21 cellular contexts compared by ENCODE assay signal in the genomic region with DNA sequence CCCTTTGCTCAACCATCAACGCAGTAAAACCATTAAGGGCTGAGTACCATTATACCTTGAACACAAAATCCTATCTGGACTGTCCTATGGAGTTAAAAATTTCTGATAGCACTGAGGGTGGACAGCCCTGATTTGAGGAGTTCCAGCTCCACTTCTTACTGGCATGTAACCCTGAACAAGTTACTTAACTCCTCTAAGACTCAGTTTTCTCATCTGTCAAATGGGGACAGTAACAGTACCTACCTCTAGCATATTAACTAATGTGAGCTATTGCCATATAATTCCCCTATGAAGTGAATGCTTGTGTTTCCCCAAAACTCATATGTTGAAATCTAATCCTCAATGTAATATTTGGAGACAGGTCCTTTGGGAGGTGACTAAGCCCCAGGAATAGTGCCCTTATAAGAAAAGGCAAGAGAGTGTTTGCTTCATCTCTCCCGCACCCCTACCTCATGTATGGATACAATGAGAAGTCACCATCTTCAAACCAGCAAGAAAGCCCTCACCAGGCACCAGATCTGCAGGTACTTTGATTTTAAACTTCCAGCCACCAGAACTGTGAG.
"Had no signal": no experiment of that assay in that cellular context is flagged by ENCODE, and none has a peak within 500 bp of the region (broad histone marks: within the 10 kb centered on the region; RNA-seq: fewer than 3 reads in every experiment).

No MANE protein-coding gene starts in this region.

- H3K27me3 Mint-ChIP-seq: activated CD4-positive, alpha-beta memory T cell treated with anti-CD3 and anti-CD28 coated beads for 36 hours; activated CD4-positive, alpha-beta T cell treated with anti-CD3 and anti-CD28 coated beads, Interleukin-2, amount 10 ng/mL, durations not matched to agents 7 days and 5 days; activated naive CD4-positive, alpha-beta T cell treated with anti-CD3 and anti-CD28 coated beads, Interleukin-2, amount 10 ng/mL, durations not matched to agents 7 days and 5 days; activated naive CD8-positive, alpha-beta T cell treated with anti-CD3 and anti-CD28 coated beads, Interleukin-2, amount 10 ng/mL, durations not matched to agents 7 days and 5 days had no signal

- H3K9me3 ChIP-seq: MG63 had no signal

- H3K36me3 ChIP-seq: breast epithelium, MG63 had no signal

- H3K27ac Mint-ChIP-seq: activated CD4-positive, alpha-beta memory T cell treated with anti-CD3 and anti-CD28 coated beads for 36 hours; activated CD4-positive, alpha-beta T cell treated with anti-CD3 and anti-CD28 coated beads, Interleukin-2, amount 10 ng/mL, durations not matched to agents 7 days and 5 days; activated naive CD8-positive, alpha-beta T cell treated with anti-CD3 and anti-CD28 coated beads, Interleukin-2, amount 10 ng/mL, durations not matched to agents 7 days and 5 days had no signal

- H3K4me3 Mint-ChIP-seq: activated CD4-positive, alpha-beta memory T cell treated with anti-CD3 and anti-CD28 coated beads for 36 hours; activated CD4-positive, alpha-beta T cell treated with anti-CD3 and anti-CD28 coated beads, Interleukin-2, amount 10 ng/mL, durations not matched to agents 7 days and 5 days; activated naive CD4-positive, alpha-beta T cell treated with anti-CD3 and anti-CD28 coated beads, Interleukin-2, amount 10 ng/mL, durations not matched to agents 7 days and 5 days; activated naive CD8-positive, alpha-beta T cell treated with anti-CD3 and anti-CD28 coated beads, Interleukin-2, amount 10 ng/mL, durations not matched to agents 7 days and 5 days; activated T-cell treated with anti-CD3 and anti-CD28 coated beads, Interleukin-2, amount 50 U/mL, for 4 hours had no signal

- ATAC-seq: activated T-cell treated with anti-CD3 and anti-CD28 coated beads, Interleukin-2, amount 50 U/mL, for 4 hours had no signal

- DNase-seq: activated CD4-positive, alpha-beta memory T cell treated with anti-CD3 and anti-CD28 coated beads for 36 hours; activated CD4-positive, alpha-beta T cell treated with anti-CD3 and anti-CD28 coated beads, Interleukin-2, amount 10 ng/mL, durations not matched to agents 7 days and 5 days; activated CD4-positive, CD25-positive, alpha-beta regulatory T cell; activated CD8-positive, alpha-beta memory T cell treated with anti-CD3 and anti-CD28 coated beads for 24 hours; activated gamma-delta T cell; activated naive CD4-positive, alpha-beta T cell treated with anti-CD3 and anti-CD28 coated beads, Interleukin-2, amount 10 ng/mL, durations not matched to agents 7 days and 5 days; activated naive CD8-positive, alpha-beta T cell treated with anti-CD3 and anti-CD28 coated beads, Interleukin-2, amount 10 ng/mL, durations not matched to agents 7 days and 5 days; activated T-cell treated with anti-CD3 and anti-CD28 coated beads, Interleukin-2, amount 50 U/mL, for 4 hours; aorta; caudate nucleus; MG63; NCI-H1105; NCI-H1436; NCI-H1694 treated with DMSO at 0.1 percent for 48 hours; NCI-H446; NCI-H524; PC-3; SHP77 treated with DMSO at 0.1 percent for 48 hours; T-helper 2 cell; T1000 had no signal

- H3K4me1 ChIP-seq: breast epithelium had no signal

- H3K9me3 Mint-ChIP-seq: activated naive CD4-positive, alpha-beta T cell treated with anti-CD3 and anti-CD28 coated beads, Interleukin-2, amount 10 ng/mL, durations not matched to agents 7 days and 5 days; activated T-cell treated with anti-CD3 and anti-CD28 coated beads, Interleukin-2, amount 50 U/mL, for 4 hours had no signal

- H3K27ac ChIP-seq: breast epithelium had no signal

- H3K4me3 ChIP-seq: breast epithelium, MG63 had no signal

- H3K27me3 ChIP-seq: breast epithelium, MG63 had no signal
